In the genomic region with DNA sequence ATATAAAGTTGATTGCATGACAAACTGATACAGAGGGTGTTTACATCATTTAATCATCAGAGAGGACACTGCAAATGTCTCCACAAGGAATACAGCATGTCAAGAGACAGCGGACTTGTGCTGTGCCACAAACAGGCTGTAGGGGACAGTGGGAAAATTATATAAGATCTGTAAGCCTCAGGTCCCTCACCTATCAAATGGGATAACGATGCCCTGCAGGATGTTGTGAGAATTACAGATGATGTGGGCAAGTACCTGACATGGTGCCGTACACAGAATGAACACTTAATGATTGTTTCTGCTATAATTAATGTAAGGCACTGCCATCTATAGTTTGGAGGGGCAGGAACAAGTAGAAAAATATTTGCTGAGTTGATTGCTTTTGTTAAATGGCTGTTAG, we compare ENCODE assay signal across 9 cellular contexts.
A peak's percentile ranks its signal among the peaks of the same experiment; 100 is the strongest.
DNase-seq lines count a peak whose midpoint lies in the region; ATAC-seq and TF ChIP-seq lines count a peak whose summit lies in the region.
"Had no signal": no experiment of that assay in that cellular context is flagged by ENCODE, and none has a peak within 500 bp of the region (broad histone marks: within the 10 kb centered on the region; RNA-seq: fewer than 3 reads in every experiment).

No MANE protein-coding gene starts in this region.

- no peaks in the 10 kb centered on the region for H4K20me1 ChIP-seq in Loucy (ENCODE audit: insufficient read depth, low read length, poor library complexity, severe bottlenecking)

- no peaks in the 10 kb centered on the region for H3K9me3 Mint-ChIP-seq in activated T-helper 1 cell treated with anti-CD3 and anti-CD28 coated beads, Interleukin-12 subunit alpha, Interleukin-12 subunit beta, Interleukin-2, Interleukin-4 antibody, amounts not matched to agents 30 ng/mL and 10 ng/mL and 1 ng/mL, durations not matched to agents 14 hours and 24 hours and 36 hours
- no peaks in the 10 kb centered on the region for H3K9me3 Mint-ChIP-seq in neural crest cell
- no peaks in the 10 kb centered on the region for H3K9me3 Mint-ChIP-seq in naive thymus-derived CD8-positive, alpha-beta T cell

- H3K36me3 Mint-ChIP-seq in activated T-helper 1 cell treated with anti-CD3 and anti-CD28 coated beads, Interleukin-12 subunit alpha, Interleukin-12 subunit beta, Interleukin-2, Interleukin-4 antibody, amounts not matched to agents 30 ng/mL and 10 ng/mL and 1 ng/mL, durations not matched to agents 14 hours and 24 hours and 36 hours (ENCODE audit: low read depth) = no peaks in the 10 kb centered on the region
- no peaks in the 10 kb centered on the region for H3K36me3 Mint-ChIP-seq in neural crest cell (ENCODE audit: low read depth)
- no peaks in the 10 kb centered on the region for H3K36me3 Mint-ChIP-seq in naive thymus-derived CD8-positive, alpha-beta T cell

- H3K9me3 ChIP-seq in Loucy (ENCODE audit: insufficient read depth, low read depth, low read length) = no peaks in the 10 kb centered on the region

- ATAC-seq in GM18517 (IDR thresholded peaks at IDR 0.05; ENCODE audit: unreplicated experiment) = no peak
- ATAC-seq in naive thymus-derived CD8-positive, alpha-beta T cell = no peak

- H3K4me2 ChIP-seq in Loucy (ENCODE audit: low read depth, low read length, poor library complexity, severe bottlenecking) = no peak overlapping the region

- TF ChIP-seq CTCF in Loucy (conservative IDR thresholded peaks at IDR 0.05; ENCODE audit: low read length) (peak; percentile 48; the same call in 1 of the 2 replicates), neural crest cell (conservative IDR thresholded peaks at IDR 0.05) (peak; percentile 45)

- no peaks in the 10 kb centered on the region for H3K79me2 ChIP-seq in Loucy (ENCODE audit: insufficient read depth, low read length)

- H3K27me3 ChIP-seq in Loucy (ENCODE audit: insufficient read depth, low read length, poor library complexity, severe bottlenecking) = no peaks in the 10 kb centered on the region

- H3K27ac Mint-ChIP-seq in activated T-helper 1 cell treated with anti-CD3 and anti-CD28 coated beads, Interleukin-12 subunit alpha, Interleukin-12 subunit beta, Interleukin-2, Interleukin-4 antibody, amounts not matched to agents 30 ng/mL and 10 ng/mL and 1 ng/mL, durations not matched to agents 14 hours and 24 hours and 36 hours = peak overlapping the region; percentile 11
- no peak overlapping the region for H3K27ac Mint-ChIP-seq in neural crest cell (ENCODE audit: unreplicated experiment)
- no peak overlapping the region for H3K27ac Mint-ChIP-seq in naive thymus-derived CD8-positive, alpha-beta T cell

- H2AFZ ChIP-seq in Loucy (ENCODE audit: low read length) = no peak overlapping the region

- intact Hi-C loops in activated T-helper 1 cell treated with anti-CD3 and anti-CD28 coated beads, Interleukin-12 subunit alpha, Interleukin-12 subunit beta, Interleukin-2, Interleukin-4 antibody, amounts not matched to agents 30 ng/mL and 10 ng/mL and 1 ng/mL, durations not matched to agents 14 hours and 24 hours and 36 hours (cut with micrococcal nuclease) = no loop called here

- no peak overlapping the region for H3K4me3 Mint-ChIP-seq in activated T-helper 1 cell treated with anti-CD3 and anti-CD28 coated beads, Interleukin-12 subunit alpha, Interleukin-12 subunit beta, Interleukin-2, Interleukin-4 antibody, amounts not matched to agents 30 ng/mL and 10 ng/mL and 1 ng/mL, durations not matched to agents 14 hours and 24 hours and 36 hours
- H3K4me3 Mint-ChIP-seq in neural crest cell = no peak overlapping the region
- H3K4me3 Mint-ChIP-seq in naive thymus-derived CD8-positive, alpha-beta T cell = no peak overlapping the region

- H3K9me2 ChIP-seq in Loucy (replicated peaks; ENCODE audit: low read depth, low read length) = no peaks in the 10 kb centered on the region

- H3K27me3 Mint-ChIP-seq in activated T-helper 1 cell treated with anti-CD3 and anti-CD28 coated beads, Interleukin-12 subunit alpha, Interleukin-12 subunit beta, Interleukin-2, Interleukin-4 antibody, amounts not matched to agents 30 ng/mL and 10 ng/mL and 1 ng/mL, durations not matched to agents 14 hours and 24 hours and 36 hours (ENCODE audit: insufficient read depth) = peaks cover 2% of the 10 kb centered on the region
- no peaks in the 10 kb centered on the region for H3K27me3 Mint-ChIP-seq in neural crest cell (ENCODE audit: low read depth)
- no peaks in the 10 kb centered on the region for H3K27me3 Mint-ChIP-seq in naive thymus-derived CD8-positive, alpha-beta T cell

- POLR2A ChIA-PET in naive thymus-derived CD8-positive, alpha-beta T cell (lab: Charles Lee) = no interaction called here

- DNase-seq in DMS153 (lab: John Stamatoyannopoulos, UW) (peak; percentile 53), neural crest cell (ENCODE audit: low read depth, low spot score) (no peak), NCI-H2029 treated with DMSO at 0.1 percent for 48 hours (lab: John Stamatoyannopoulos, UW) (no peak), inferior parietal cortex (ENCODE audit: extremely low spot score) (no peak)
- no peak for DNase-seq in activated T-helper 1 cell treated with anti-CD3 and anti-CD28 coated beads, Interleukin-12 subunit alpha, Interleukin-12 subunit beta, Interleukin-2, Interleukin-4 antibody, amounts not matched to agents 30 ng/mL and 10 ng/mL and 1 ng/mL, durations not matched to agents 14 hours and 24 hours and 36 hours (ENCODE audit: low spot score)
- DNase-seq in naive thymus-derived CD8-positive, alpha-beta T cell = no peak

- H3K4me3 ChIP-seq in Loucy (ENCODE audit: low read length, poor library complexity, severe bottlenecking) = no peak overlapping the region
- H3K4me3 ChIP-seq: skin epidermis had no signal

- peaks cover 14% of the 10 kb centered on the region for H3K4me1 Mint-ChIP-seq in activated T-helper 1 cell treated with anti-CD3 and anti-CD28 coated beads, Interleukin-12 subunit alpha, Interleukin-12 subunit beta, Interleukin-2, Interleukin-4 antibody, amounts not matched to agents 30 ng/mL and 10 ng/mL and 1 ng/mL, durations not matched to agents 14 hours and 24 hours and 36 hours (ENCODE audit: low read depth)
- H3K4me1 Mint-ChIP-seq in neural crest cell = peaks cover 28% of the 10 kb centered on the region
- H3K4me1 Mint-ChIP-seq in naive thymus-derived CD8-positive, alpha-beta T cell = peaks cover 0 to 2% (median 0%) of the 10 kb centered on the region in 4 donors

- peaks cover 10% of the 10 kb centered on the region for H3K4me1 ChIP-seq in Loucy (ENCODE audit: insufficient read depth, low read length, poor library complexity, severe bottlenecking)

- H3F3A ChIP-seq in Loucy (ENCODE audit: low read depth) = no peaks in the 10 kb centered on the region

- no peaks in the 10 kb centered on the region for H3K36me3 ChIP-seq in Loucy (ENCODE audit: insufficient read depth, low read length)

- no peak overlapping the region for H3K9ac ChIP-seq in Loucy (ENCODE audit: low read depth, low read length, poor library complexity, severe bottlenecking)
